Comparison of ENCODE assay signal across 11 cellular contexts in the genomic region with DNA sequence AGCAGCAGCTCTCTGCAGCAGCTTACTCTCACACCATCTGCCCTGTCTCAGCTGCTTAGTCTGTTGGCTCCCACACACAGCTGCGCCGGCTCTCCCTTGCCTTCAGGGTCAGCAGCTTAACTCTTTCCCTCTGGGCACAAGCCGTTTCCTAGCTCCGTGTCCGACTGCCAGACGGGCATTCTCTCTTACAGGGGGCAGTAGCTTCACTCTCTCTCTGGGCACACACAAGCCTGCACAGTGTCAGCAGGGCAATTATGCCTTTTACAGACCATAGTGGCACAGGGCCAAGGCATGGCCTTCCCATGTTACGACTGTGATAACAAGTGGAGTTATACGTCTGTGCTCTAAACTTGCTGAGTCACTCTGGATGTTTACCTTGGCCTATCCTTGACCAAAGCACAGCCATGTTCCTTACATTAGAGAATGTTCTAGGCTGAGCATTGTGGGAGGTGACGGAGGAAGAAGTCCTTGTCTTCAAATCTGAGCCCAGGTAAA. TPM values are rescaled to one million over a fixed set of nuclear protein-coding genes. Genes with fewer than 3 reads are reported as not detected.
DNase-seq lines count a peak whose midpoint lies in the region; ATAC-seq and TF ChIP-seq lines count a peak whose summit lies in the region.
"Had no signal": no experiment of that assay in that cellular context is flagged by ENCODE, and none has a peak within 500 bp of the region (broad histone marks: within the 10 kb centered on the region; RNA-seq: fewer than 3 reads in every experiment).

No MANE protein-coding gene starts in this region.

- no peaks in the 10 kb centered on the region for H3K4me1 ChIP-seq in breast epithelium

- peak; percentile 39 for ATAC-seq in sciatic nerve
- no peak for ATAC-seq in left lobe of liver
- ATAC-seq: activated naive CD4-positive, alpha-beta T cell treated with anti-CD3 and anti-CD28 coated beads, Interleukin-2, amount 50 U/mL, for 72 hours had no signal

- H3K27me3 ChIP-seq in breast epithelium = no peaks in the 10 kb centered on the region
- H3K27me3 ChIP-seq: dorsolateral prefrontal cortex had no signal

- no peak overlapping the region for H3K4me3 ChIP-seq in breast epithelium
- H3K4me3 ChIP-seq: dorsolateral prefrontal cortex had no signal

- intact Hi-C loops in sciatic nerve (cut with DNase I) = no loop called here
- intact Hi-C loops in breast epithelium (cut with DNase I; ENCODE audit: low total_unique reads) = no loop called here

- H3K36me3 ChIP-seq in breast epithelium = no peaks in the 10 kb centered on the region

- peak overlapping the region; percentile 32; the same call in 1 of the 2 replicates for H3K27ac Mint-ChIP-seq in HFFc6
- H3K27ac Mint-ChIP-seq: activated naive CD4-positive, alpha-beta T cell treated with anti-CD3 and anti-CD28 coated beads, Interleukin-2, amount 50 U/mL, for 72 hours had no signal

- peaks cover 11% of the 10 kb centered on the region for H3K27me3 Mint-ChIP-seq in HFFc6 (ENCODE audit: insufficient read depth)

- DNase-seq in HFFc6 = no peak
- DNase-seq in RPMI7951 (ENCODE audit: low read depth) = peak; percentile 64
- DNase-seq in fibroblast of peridontal ligament (ENCODE audit: extremely low read depth) = peak; percentile 11
- DNase-seq in sciatic nerve (ENCODE audit: low spot score) = no peak
- DNase-seq in left lobe of liver (ENCODE audit: low spot score) = no peak
- DNase-seq in breast epithelium (ENCODE audit: low spot score in 2 of 2) = no peak
- no peak for DNase-seq in iPS-NIHi11 (ENCODE audit: low spot score)
- DNase-seq: DMS153 had no signal

- H3K4me3 Mint-ChIP-seq in HFFc6 = no peak overlapping the region

- no peak overlapping the region for H3K27ac ChIP-seq in breast epithelium

- TF ChIP-seq CTCF in HFFc6 (IDR thresholded peaks at IDR 0.05) = no peak
- TF ChIP-seq CTCF in breast epithelium (IDR thresholded peaks at IDR 0.05) = no peak

- TF ChIP-seq POLR2A in breast epithelium (IDR thresholded peaks at IDR 0.05) = no peak

- no peaks in the 10 kb centered on the region for H3K36me3 Mint-ChIP-seq in HFFc6 (ENCODE audit: low read depth)
- H3K36me3 Mint-ChIP-seq: activated naive CD4-positive, alpha-beta T cell treated with anti-CD3 and anti-CD28 coated beads, Interleukin-2, amount 50 U/mL, for 72 hours had no signal

- no peaks in the 10 kb centered on the region for H3K9me3 Mint-ChIP-seq in HFFc6
- H3K9me3 Mint-ChIP-seq: activated naive CD4-positive, alpha-beta T cell treated with anti-CD3 and anti-CD28 coated beads, Interleukin-2, amount 50 U/mL, for 72 hours had no signal

- no peaks in the 10 kb centered on the region for H3K9me3 ChIP-seq in breast epithelium

- peaks cover 30% of the 10 kb centered on the region; the same call in 1 of the 2 replicates for H3K4me1 Mint-ChIP-seq in HFFc6 (ENCODE audit: low read depth)

RNA-seq across cellular contexts. Expression of gene PCARE, which starts 31.7 kb away (rescaled TPM):
- not detected for total RNA-seq in HFFc6 (2021; fragmentation: NEBNext Ultra II Directional; extraction: Animal tissue kit (Norgen Biotek cat#: 25700))
- total RNA-seq in RPMI7951 (2014; rRNA removed; shearing (Covaris generic)) = not detected in 2 replicates
- total RNA-seq in sciatic nerve (0.53 TPM), left lobe of liver (not detected), breast epithelium (not detected)
- total RNA-seq: activated naive CD4-positive, alpha-beta T cell treated with anti-CD3 and anti-CD28 coated beads, Interleukin-2, amount 50 U/mL, for 72 hours; T-helper 1 cell treated with Interleukin-12 subunit alpha and Interleukin-12 subunit beta and Interleukin-4 antibody, amounts not matched to agents 30 ng/mL and 1 ng/mL, for 36 hours had no signal

Comparison
In these comparisons a context has a peak if more than half of its experiments do, and no peak if none do; other contexts are left out.
1. DNase-seq: peak in RPMI7951 (single experiment) and fibroblast of peridontal ligament (single experiment); none in HFFc6 (single experiment), sciatic nerve (single experiment), left lobe of liver (single experiment), breast epithelium (0 of 2) and iPS-NIHi11 (single experiment).